In genomic region chr19:15108145-15108844, GRCh38 we compare ENCODE assay signal across 9 cellular contexts. TPM values are rescaled to one million over a fixed set of nuclear protein-coding genes. Genes with fewer than 3 reads are reported as not detected.
DNase-seq lines count a peak whose midpoint lies in the region; FAIRE-seq and TF ChIP-seq lines count a peak whose summit lies in the region.
"Had no signal": no experiment of that assay in that cellular context is flagged by ENCODE, and none has a peak within 500 bp of the region (broad histone marks: within the 10 kb centered on the region; RNA-seq: fewer than 3 reads in every experiment).

No MANE protein-coding gene starts in this region.

- peak overlapping the region; percentile 90 for H3K27ac Mint-ChIP-seq in nephron progenitor cell

- H3K4me2 ChIP-seq in fibroblast of lung (ENCODE audit: extremely low read depth, insufficient read depth, low read length) = peak overlapping the region; percentile 97

- H3K4me1 Mint-ChIP-seq in nephron progenitor cell = peaks cover 16% of the 10 kb centered on the region

- H3K27me3 ChIP-seq in fibroblast of lung (ENCODE audit: control insufficient read depth, insufficient read depth, low read length) = no peaks in the 10 kb centered on the region
- no peaks in the 10 kb centered on the region for H3K27me3 ChIP-seq in small intestine (ENCODE audit: control insufficient read depth in 2 of 2, insufficient read depth in 2 of 2, low read length in 2 of 2)

- H3K27ac ChIP-seq in fibroblast of lung (ENCODE audit: insufficient read depth, low read length) (peak overlapping the region; percentile 75), small intestine (ENCODE audit: low read depth in 1 of 2, low read length in 1 of 2) (peak overlapping the region in 1 of 2 donors; percentile 75)

- peak overlapping the region; percentile 85 for H3K4me3 Mint-ChIP-seq in nephron progenitor cell

- H3K36me3 ChIP-seq in fibroblast of lung (ENCODE audit: control insufficient read depth, insufficient read depth, low read length) = peaks cover 33% of the 10 kb centered on the region
- H3K36me3 ChIP-seq in small intestine (ENCODE audit: control insufficient read depth in 2 of 2, insufficient read depth in 2 of 2, low read length in 2 of 2) = no peaks in the 10 kb centered on the region

- H3K4me1 ChIP-seq in fibroblast of lung (ENCODE audit: control insufficient read depth, extremely low read depth, insufficient read depth, low read length) = peaks cover 7% of the 10 kb centered on the region
- H3K4me1 ChIP-seq in small intestine (ENCODE audit: control insufficient read depth in 2 of 2, insufficient read depth in 1 of 2, low read depth in 1 of 2, low read length in 1 of 2) = no peaks in the 10 kb centered on the region

- no peak for TF ChIP-seq CTCF in AG10803 (conservative IDR thresholded peaks at IDR 0.05; ENCODE audit: low read length)
- TF ChIP-seq CTCF in fibroblast of lung (conservative IDR thresholded peaks at IDR 0.05 in 1 of 2, IDR thresholded peaks at IDR 0.05 in 1 of 2; ENCODE audit: low read depth in 1 of 2, low read length in 2 of 2) = no peak
- no peak for TF ChIP-seq CTCF in nephron progenitor cell (IDR thresholded peaks at IDR 0.05)

- no peaks in the 10 kb centered on the region for H4K20me1 ChIP-seq in fibroblast of lung (ENCODE audit: control insufficient read depth, extremely low read depth, insufficient read depth, low read length)

- peaks cover 26% of the 10 kb centered on the region for H3K9me3 Mint-ChIP-seq in nephron progenitor cell

- H3K79me2 ChIP-seq in fibroblast of lung (ENCODE audit: control insufficient read depth, insufficient read depth, low read length) = peaks cover 25% of the 10 kb centered on the region

- H3K9me3 ChIP-seq in fibroblast of lung (ENCODE audit: control insufficient read depth, insufficient read depth, low read depth, low read length) (no peaks in the 10 kb centered on the region), small intestine (ENCODE audit: control insufficient read depth, low read depth) (no peaks in the 10 kb centered on the region)

- peak overlapping the region; percentile 67 for H3K4me3 ChIP-seq in AG10803 (ENCODE audit: low read length)
- peak overlapping the region; percentile 79 to 85 (median 82) for H3K4me3 ChIP-seq in fibroblast of lung (replicated peaks in 1 of 4; ENCODE audit: control extremely low read depth in 1 of 4, insufficient read depth in 1 of 4, low read depth in 3 of 4, low read length in 4 of 4)
- H3K4me3 ChIP-seq in small intestine (ENCODE audit: low read depth in 1 of 2, low read length in 2 of 2) = peak overlapping the region in 1 of 2 donors; percentile 58

- DNase-seq in AG10803 (ENCODE audit: low read depth) = peak; percentile 14
- peak; percentile 11 for DNase-seq in SK-MEL-5 (ENCODE audit: low read depth, low spot score)
- DNase-seq in fibroblast of lung (ENCODE audit: low read depth in 2 of 2) = no peak
- no peak for DNase-seq in nephron progenitor cell
- DNase-seq in small intestine = no peak
- DNase-seq in T1000 (lab: John Stamatoyannopoulos, UW) = no peak
- DNase-seq in HCEC 1CT = no peak
- no peak for DNase-seq in NCI-H446 (lab: John Stamatoyannopoulos, UW)
- DNase-seq: NCI-H2029 had no signal

- peaks cover 19% of the 10 kb centered on the region for H3K36me3 Mint-ChIP-seq in nephron progenitor cell (ENCODE audit: low read depth)

- 19 to 35% (median 29%) methylated on average over 10 of the region's 10 CpGs for WGBS in small intestine, 3 donors

- H2AFZ ChIP-seq in fibroblast of lung (ENCODE audit: low read length) = no peak overlapping the region

- no peak for FAIRE-seq in small intestine (lab: Jason Lieb, UNC)

- in situ Hi-C loops in SK-MEL-5 (cut with HindIII; ENCODE audit: low pct_unique_long_range_greater_than_20kb, low sequenced_read_pairs) = no loop called here

- H3K27me3 Mint-ChIP-seq in nephron progenitor cell (ENCODE audit: low read depth, poor library complexity) = peaks cover 6% of the 10 kb centered on the region

- H3K9ac ChIP-seq in fibroblast of lung (ENCODE audit: insufficient read depth, low read length) = peak overlapping the region; percentile 83

RNA-seq across cellular contexts. Expression of gene SYDE1, which starts 1.1 kb away (rescaled TPM):
- 9.2 and 11.4 TPM in 2 replicates for total RNA-seq in SK-MEL-5 (2014; rRNA removed; shearing (Covaris generic))
- polyA plus RNA-seq in SK-MEL-5 (2015; cell fraction: cytosol; rRNA removed) = 13.5 and 19.0 TPM in 2 replicates
- 16.5 and 26.8 TPM in 2 replicates for polyA plus RNA-seq in SK-MEL-5 (2015; cell fraction: nucleus; rRNA removed)
- 17.5 and 21.0 TPM in 2 replicates for total RNA-seq in fibroblast of lung
- polyA plus RNA-seq in fibroblast of lung (27.9 and 28.6 TPM in 2 replicates), small intestine (1 to 10 TPM in 2 of 3 donors, under 1 TPM in 1; 0.45 to 5.4 (median 1.9) TPM)
- polyA plus RNA-seq in fibroblast of lung (2012) = 49.6 and 51.1 TPM in 2 replicates
- 60.4 and 72.3 TPM in 2 replicates for polyA minus RNA-seq in fibroblast of lung (ENCODE audit: low replicate concordance)

RNA-seq across cellular contexts. Expression of gene OR1I1, which starts 26.3 kb away (rescaled TPM):
- total RNA-seq in SK-MEL-5 (2014; rRNA removed; shearing (Covaris generic)) = not detected in 2 replicates
- polyA plus RNA-seq in SK-MEL-5 (2015; cell fraction: cytosol; rRNA removed) = not detected in 2 replicates
- polyA plus RNA-seq in SK-MEL-5 (2015; cell fraction: nucleus; rRNA removed) = not detected in 2 replicates
- not detected in 2 replicates for total RNA-seq in fibroblast of lung
- polyA plus RNA-seq in fibroblast of lung (not detected in 2 replicates), small intestine (not detected)
- not detected in 2 replicates for polyA plus RNA-seq in fibroblast of lung (2012)
- not detected in 2 replicates for polyA minus RNA-seq in fibroblast of lung (ENCODE audit: low replicate concordance)

RNA-seq across cellular contexts. Expression of gene CASP14, which starts 59.0 kb away (rescaled TPM):
- total RNA-seq in SK-MEL-5 (2014; rRNA removed; shearing (Covaris generic)) = not detected in 2 replicates
- polyA plus RNA-seq in SK-MEL-5 (2015; cell fraction: cytosol; rRNA removed) = not detected in 2 replicates
- polyA plus RNA-seq in SK-MEL-5 (2015; cell fraction: nucleus; rRNA removed) = not detected in 2 replicates
- not detected in 2 replicates for total RNA-seq in fibroblast of lung
- polyA plus RNA-seq in fibroblast of lung = not detected in 2 replicates
- not detected in 2 replicates for polyA plus RNA-seq in fibroblast of lung (2012)
- polyA minus RNA-seq in fibroblast of lung (ENCODE audit: low replicate concordance) = not detected in 2 replicates
- polyA plus RNA-seq in small intestine = not detected

Comparison
In these comparisons a context has a peak if more than half of its experiments do, and no peak if none do; other contexts are left out.
1. DNase-seq: peak in AG10803 (single experiment) and SK-MEL-5 (single experiment); none in fibroblast of lung (0 of 2), nephron progenitor cell (single experiment), small intestine (single experiment), T1000 (single experiment), HCEC 1CT (single experiment) and NCI-H446 (0 of 2).